11 cellular contexts compared by ENCODE assay signal in the genomic region with DNA sequence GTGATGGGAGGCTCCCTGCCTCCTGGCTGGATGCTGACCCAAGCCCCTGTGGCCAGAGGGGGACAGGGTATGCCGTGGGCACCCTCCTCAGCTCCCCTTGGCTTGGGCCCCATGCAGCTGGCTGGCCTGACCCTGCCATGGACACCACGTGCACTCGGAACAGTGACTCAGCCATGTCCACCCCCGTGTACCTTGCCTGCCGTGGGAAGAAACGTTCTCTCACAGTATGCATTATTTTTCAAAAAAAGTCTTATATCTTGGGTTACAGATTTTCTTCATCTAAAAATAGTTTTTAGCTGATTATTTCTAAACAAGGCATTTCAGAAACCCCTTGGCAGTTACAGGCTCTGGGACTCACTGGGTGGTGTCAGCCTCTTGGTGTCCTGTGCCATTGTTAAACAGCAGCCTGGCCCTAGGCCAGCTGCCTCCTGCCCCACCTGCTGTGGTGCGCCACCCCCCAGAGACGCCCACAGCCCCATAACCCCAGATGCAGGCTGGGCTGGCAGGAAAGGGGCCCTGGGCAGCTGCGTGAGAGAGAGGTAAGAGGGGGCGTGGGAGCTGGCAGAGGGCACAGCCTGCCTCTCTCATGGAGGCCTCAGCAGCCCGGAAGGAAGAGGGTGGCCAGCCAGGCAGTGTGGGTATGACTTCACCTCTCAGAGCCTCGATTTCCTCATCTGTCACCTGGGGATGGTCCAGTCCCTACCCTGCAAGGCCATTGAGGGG.
A peak's percentile ranks its signal among the peaks of the same experiment; 100 is the strongest.
DNase-seq lines count a peak whose midpoint lies in the region; ATAC-seq and TF ChIP-seq lines count a peak whose summit lies in the region.
"Had no signal": no experiment of that assay in that cellular context is flagged by ENCODE, and none has a peak within 500 bp of the region (broad histone marks: within the 10 kb centered on the region; RNA-seq: fewer than 3 reads in every experiment).

No MANE protein-coding gene starts in this region.

- H3K4me3 ChIP-seq in BLaER1: peak overlapping the region; percentile 19; the same call in 1 of the 2 replicates
- no peak overlapping the region for H3K4me3 ChIP-seq in IMR-90 (ENCODE audit: insufficient read depth, low read depth, low read length)
- H3K4me3 ChIP-seq in cardiac fibroblast (replicated peaks in 1 of 2; ENCODE audit: low read depth in 2 of 2, low read length in 2 of 2): no peak overlapping the region

- H3K9me3 ChIP-seq in BLaER1 (no peaks in the 10 kb centered on the region), IMR-90 (ENCODE audit: control insufficient read depth, insufficient read depth, low read length) (no peaks in the 10 kb centered on the region)

- ATAC-seq in IMR-90 (ENCODE audit: low read depth) (peak; percentile 68), HG03565 (IDR thresholded peaks at IDR 0.05; ENCODE audit: unreplicated experiment) (no peak)

- H3K18ac ChIP-seq in IMR-90 (ENCODE audit: low read depth, low read length): no peak overlapping the region

- no peak overlapping the region for H4K91ac ChIP-seq in IMR-90 (ENCODE audit: insufficient read depth, low read depth, low read length)

- no peak overlapping the region for H3K23ac ChIP-seq in IMR-90 (ENCODE audit: low read depth, low read length)

- in situ Hi-C loops in IMR-90 (cut with MboI; ENCODE audit: low sequenced_read_pairs): no loop called here

- no peaks in the 10 kb centered on the region for H3K79me1 ChIP-seq in IMR-90 (ENCODE audit: low read depth in 1 of 2, low read length in 2 of 2)

- DNase-seq in IMR-90: peak; percentile 75
- peak; percentile 16 to 53 for DNase-seq in cardiac fibroblast (ENCODE audit: low read depth in 2 of 2)
- DNase-seq in mesenteric fat pad (ENCODE audit: low spot score): peak; percentile 76
- no peak for DNase-seq in GOT3 (lab: John Stamatoyannopoulos, UW)
- no peak for DNase-seq in RKO (ENCODE audit: low spot score)
- no peak for DNase-seq in AG08396 (ENCODE audit: low spot score)
- DNase-seq: CD4-positive, alpha-beta memory T cell; KG1; T1000 had no signal

- H3K4ac ChIP-seq in IMR-90 (ENCODE audit: low read depth, low read length): no peak overlapping the region

- no peak for TF ChIP-seq RAD21 in IMR-90 (IDR thresholded peaks at IDR 0.05; ENCODE audit: low read length)

- H2BK120ac ChIP-seq in IMR-90 (ENCODE audit: low read depth, low read length): no peak overlapping the region

- peak overlapping the region; percentile 89 for H3K27ac ChIP-seq in BLaER1
- H3K27ac ChIP-seq in IMR-90 (ENCODE audit: insufficient read depth, low read length): no peak overlapping the region

- no peak overlapping the region for H2AK9ac ChIP-seq in IMR-90 (replicated peaks; ENCODE audit: low read depth, low read length, poor library complexity)

- H3K4me1 ChIP-seq in BLaER1: peaks cover 47% of the 10 kb centered on the region
- H3K4me1 ChIP-seq in IMR-90 (ENCODE audit: control insufficient read depth, insufficient read depth, low read length): peaks cover 4% of the 10 kb centered on the region; the same call in 1 of the 2 replicates

- H3K14ac ChIP-seq in IMR-90 (replicated peaks; ENCODE audit: low read depth, low read length): no peak overlapping the region

- no peak overlapping the region for H4K5ac ChIP-seq in IMR-90 (ENCODE audit: low read depth, low read length)

- H2BK20ac ChIP-seq in IMR-90 (ENCODE audit: low read depth, low read length): no peak overlapping the region

- TF ChIP-seq POLR2A in IMR-90 (IDR thresholded peaks at IDR 0.05; ENCODE audit: low read depth, low read length): no peak

- 47% methylated on average over 5 of the region's 12 CpGs; no CpG with 5 or more reads in 1 of the 2 experiments for WGBS in IMR-90 (ENCODE audit: extremely low coverage in 2 of 2, insufficient read length in 1 of 2), 2 experiments

- no peak overlapping the region for H2BK15ac ChIP-seq in IMR-90 (ENCODE audit: low read depth, low read length)

- no peak overlapping the region for H4K8ac ChIP-seq in IMR-90 (ENCODE audit: low read depth in 2 of 2, low read length in 2 of 2)

- TF ChIP-seq CTCF in IMR-90 (conservative IDR thresholded peaks at IDR 0.05; ENCODE audit: low read depth, low read length) (no peak), cardiac fibroblast (IDR thresholded peaks at IDR 0.05; ENCODE audit: low read depth, low read length) (no peak)

- H4K20me1 ChIP-seq in BLaER1: no peaks in the 10 kb centered on the region
- H4K20me1 ChIP-seq in IMR-90 (ENCODE audit: insufficient read depth, low read length): no peaks in the 10 kb centered on the region; the same call in 1 of the 2 replicates

- POLR2A ChIA-PET in IMR-90 (lab: Charles Lee; ENCODE audit: unreplicated experiment): no interaction called here

- H3K4me2 ChIP-seq in BLaER1 (peak overlapping the region; percentile 83), IMR-90 (ENCODE audit: low read depth, low read length) (no peak overlapping the region)

- no peak overlapping the region for H2BK5ac ChIP-seq in IMR-90 (ENCODE audit: low read depth, low read length, poor library complexity, severe bottlenecking)

- dilution Hi-C loops in IMR-90 (cut with HindIII; ENCODE audit: low sequenced_read_pairs, unreplicated experiment): no loop called here

- no TSS peak for BruUV-seq in IMR-90 (replicated peaks; lab: Mats Ljungman, UMichigan)

- no peak overlapping the region for H3K56ac ChIP-seq in IMR-90 (ENCODE audit: extremely low read depth, insufficient read depth, low read length)

- H3K27me3 ChIP-seq in BLaER1: no peaks in the 10 kb centered on the region
- no peaks in the 10 kb centered on the region for H3K27me3 ChIP-seq in IMR-90 (ENCODE audit: control insufficient read depth, insufficient read depth, low read length)

- CTCF ChIA-PET in IMR-90 (lab: Yijun Ruan, JAX): no interaction called here

- no peak overlapping the region for H2AFZ ChIP-seq in IMR-90 (replicated peaks; ENCODE audit: low read length, poor library complexity)

- no peak overlapping the region for H2AK5ac ChIP-seq in IMR-90 (ENCODE audit: low read depth, low read length)

- H3K9ac ChIP-seq in BLaER1: peak overlapping the region; percentile 70
- H3K9ac ChIP-seq in IMR-90 (ENCODE audit: low read depth, low read length): no peak overlapping the region

- no peaks in the 10 kb centered on the region for H3K9me1 ChIP-seq in IMR-90 (ENCODE audit: insufficient read depth, low read length)

- H3K36me3 ChIP-seq in BLaER1 (no peaks in the 10 kb centered on the region), IMR-90 (ENCODE audit: control insufficient read depth, insufficient read depth, low read length) (no peaks in the 10 kb centered on the region)

- intact Hi-C loops in IMR-90 (cut with micrococcal nuclease): no loop called here

TF ChIP-seq in IMR-90, 13 proteins besides CTCF, POLR2A, EP300 and RAD21:
- TF ChIP-seq MAZ (IDR thresholded peaks at IDR 0.05; ENCODE audit: borderline replicate concordance, low read depth, low read length): no peak
- no peak for TF ChIP-seq CHD1 (IDR thresholded peaks at IDR 0.05; ENCODE audit: low read depth, low read length)
- 0 out of 2 replicates have a peak, but pooled peaks have one; percentile 31 for TF ChIP-seq MXI1 (IDR thresholded peaks at IDR 0.05; ENCODE audit: borderline replicate concordance, low read depth, low read length)
- TF ChIP-seq MAFK (IDR thresholded peaks at IDR 0.05; ENCODE audit: low read depth, low read length): no peak
- TF ChIP-seq BHLHE40 (IDR thresholded peaks at IDR 0.05; ENCODE audit: low read depth, low read length): peak; percentile 66
- TF ChIP-seq ELK1 (IDR thresholded peaks at IDR 0.05; ENCODE audit: borderline replicate concordance, low read depth, low read length): no peak
- TF ChIP-seq RCOR1 (IDR thresholded peaks at IDR 0.05; ENCODE audit: insufficient replicate concordance, low read length): no peak
- TF ChIP-seq NFE2L2 (IDR thresholded peaks at IDR 0.05; ENCODE audit: low read depth, low read length): no peak
- no peak for TF ChIP-seq SMC3 (IDR thresholded peaks at IDR 0.05; ENCODE audit: low read depth, low read length)
- TF ChIP-seq RFX5 (IDR thresholded peaks at IDR 0.05; ENCODE audit: low read depth, low read length): no peak
- peak; percentile 74 for TF ChIP-seq USF2 (IDR thresholded peaks at IDR 0.05; ENCODE audit: low read depth, low read length)
- peak; percentile 32; the same call in 1 of the 2 replicates for TF ChIP-seq FOS (IDR thresholded peaks at IDR 0.05; ENCODE audit: low read depth, low read length)

Comparison
In these comparisons a context has a peak if more than half of its experiments do, and no peak if none do; other contexts are left out.
1. DNase-seq: peak in IMR-90 (single experiment), cardiac fibroblast (2 of 2) and mesenteric fat pad (single experiment); none in GOT3 (single experiment), RKO (single experiment) and AG08396 (single experiment).